Comparison of ENCODE assay signal across 10 cellular contexts in the genomic region with DNA sequence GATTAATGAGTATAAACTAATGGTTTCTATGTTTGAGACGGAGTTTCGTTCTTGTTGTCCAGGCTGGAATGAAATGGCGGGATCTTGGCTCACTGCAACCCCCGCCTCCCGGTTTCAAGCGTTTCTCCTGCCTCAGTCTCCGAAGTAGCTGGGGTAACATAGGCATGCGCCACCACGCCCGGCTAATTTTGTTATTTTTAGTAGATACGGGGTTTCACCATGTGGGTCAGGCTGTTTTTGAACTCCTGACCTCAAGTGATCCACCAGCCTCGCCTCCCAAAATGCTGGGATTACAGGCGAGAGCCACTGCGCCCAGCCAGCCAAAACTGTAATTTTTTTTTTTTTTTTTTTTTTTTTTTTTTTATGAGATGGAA.
DNase-seq lines count a peak whose midpoint lies in the region; ATAC-seq and TF ChIP-seq lines count a peak whose summit lies in the region.
"Had no signal": no experiment of that assay in that cellular context is flagged by ENCODE, and none has a peak within 500 bp of the region (broad histone marks: within the 10 kb centered on the region; RNA-seq: fewer than 3 reads in every experiment).

No MANE protein-coding gene starts in this region.

- H3K79me2 ChIP-seq in osteoblast (ENCODE audit: insufficient read depth, low read length), result no peaks in the 10 kb centered on the region

- no peaks in the 10 kb centered on the region for H3K9me3 ChIP-seq in KOPT-K1 (ENCODE audit: insufficient read depth, low read length, poor library complexity, severe bottlenecking)
- no peaks in the 10 kb centered on the region for H3K9me3 ChIP-seq in osteoblast (ENCODE audit: low read depth, low read length)

- TF ChIP-seq CTCF in dorsolateral prefrontal cortex (IDR thresholded peaks at IDR 0.05 in 54 of 56, conservative IDR thresholded peaks at IDR 0.05 in 2 of 56; ENCODE audit: low read depth in 1 of 56, partially characterized antibody in 56 of 56), result no peak
- no peak for TF ChIP-seq CTCF in osteoblast (IDR thresholded peaks at IDR 0.05; ENCODE audit: extremely low read depth, low read depth, low read length)

- H3K4me3 ChIP-seq in dorsolateral prefrontal cortex, result peak overlapping the region in 35 of 59 donors; percentile 52 to 81 (median 67)
- H3K4me3 ChIP-seq in osteoblast (ENCODE audit: insufficient read depth, low read length), result no peak overlapping the region

- H3K27ac ChIP-seq in KOPT-K1 (ENCODE audit: low read depth, low read length, poor library complexity, severe bottlenecking) (peak overlapping the region; percentile 89), dorsolateral prefrontal cortex (peak overlapping the region in 1 of 59 donors; percentile 95), osteoblast (ENCODE audit: low read depth, low read length) (no peak overlapping the region)

- peak overlapping the region; percentile 97 for H3K4me2 ChIP-seq in osteoblast (ENCODE audit: insufficient read depth, low read length)

- H3K27me3 ChIP-seq in dorsolateral prefrontal cortex, result peaks cover 0 to 53% (median 11%) of the 10 kb centered on the region in 45 donors
- H3K27me3 ChIP-seq in osteoblast (ENCODE audit: insufficient read depth, low read length), result no peaks in the 10 kb centered on the region

- H3K4me1 ChIP-seq in osteoblast (ENCODE audit: insufficient read depth, low read length), result peaks cover 20% of the 10 kb centered on the region

- H4K20me1 ChIP-seq in osteoblast (ENCODE audit: insufficient read depth, low read length), result no peaks in the 10 kb centered on the region

- H3K36me3 ChIP-seq in KOPT-K1 (ENCODE audit: insufficient read depth, low read length) (no peaks in the 10 kb centered on the region), osteoblast (ENCODE audit: insufficient read depth, low read length) (no peaks in the 10 kb centered on the region)

- no peak for ATAC-seq in activated CD4-positive, CD25-positive, alpha-beta regulatory T cell treated with anti-CD3 and anti-CD28 coated beads, Interleukin-2, amount 50 U/mL, for 24 hours

- DNase-seq in NCI-H2171 (lab: John Stamatoyannopoulos, UW), result peak; percentile 22
- DNase-seq in NCI-H2171 treated with DMSO at 0.1 percent for 48 hours (lab: John Stamatoyannopoulos, UW), result no peak
- DNase-seq in dorsolateral prefrontal cortex, result no peak
- DNase-seq in osteoblast (ENCODE audit: insufficient read length, low spot score, missing footprints), result no peak
- no peak for DNase-seq in HK-2 (ENCODE audit: unreplicated experiment)
- no peak for DNase-seq in pons (ENCODE audit: low spot score)
- DNase-seq: 8988T, T-helper 17 cell had no signal

- intact Hi-C loops in dorsolateral prefrontal cortex (cut with DNase I), result loop anchor here (5.0 kb wide), 2 partner anchors 57 to 72 kb away; a partner anchor contains a TSS

- H2AFZ ChIP-seq in osteoblast (ENCODE audit: low read length), result no peak overlapping the region
